Comparison of ENCODE assay signal across 17 cellular contexts in genomic region chr14:23137221-23138172, GRCh38. TPM values are rescaled to one million over a fixed set of nuclear protein-coding genes. Genes with fewer than 3 reads are reported as not detected.
DNase-seq lines count a peak whose midpoint lies in the region; FAIRE-seq and TF ChIP-seq lines count a peak whose summit lies in the region.
"Had no signal": no experiment of that assay in that cellular context is flagged by ENCODE, and none has a peak within 500 bp of the region (broad histone marks: within the 10 kb centered on the region; RNA-seq: fewer than 3 reads in every experiment).

No MANE protein-coding gene starts in this region.

- H3K27me3 ChIP-seq in left ventricle myocardium inferior (ENCODE audit: low read depth): no peaks in the 10 kb centered on the region
- no peaks in the 10 kb centered on the region for H3K27me3 ChIP-seq in spleen (replicated peaks in 1 of 7)
- peaks cover 3% of the 10 kb centered on the region for H3K27me3 ChIP-seq in WERI-Rb-1 (ENCODE audit: insufficient read depth, low read depth, severe bottlenecking)
- no peaks in the 10 kb centered on the region for H3K27me3 ChIP-seq in MM.1S (replicated peaks; ENCODE audit: insufficient read depth, low read length)
- H3K27me3 ChIP-seq: sigmoid colon had no signal

- H3K27ac ChIP-seq in angular gyrus (ENCODE audit: low read depth, low read length) (peak overlapping the region; percentile 32), left ventricle myocardium inferior (replicated peaks) (peak overlapping the region; percentile 42), spleen (no peak overlapping the region), WERI-Rb-1 (no peak overlapping the region), kidney (ENCODE audit: low read depth in 2 of 2, low read length in 2 of 2) (peak overlapping the region in 1 of 2 donors; percentile 43), MM.1S (ENCODE audit: low read length) (no peak overlapping the region)
- H3K27ac ChIP-seq: 22Rv1, C4-2B, SK-N-MC had no signal

- H3K79me2 ChIP-seq in MM.1S (ENCODE audit: low read length): no peaks in the 10 kb centered on the region

- H3K9me3 ChIP-seq in left ventricle myocardium inferior (replicated peaks): no peaks in the 10 kb centered on the region
- no peaks in the 10 kb centered on the region for H3K9me3 ChIP-seq in spleen
- H3K9me3 ChIP-seq in WERI-Rb-1 (ENCODE audit: severe bottlenecking): no peaks in the 10 kb centered on the region
- H3K9me3 ChIP-seq in kidney (ENCODE audit: control insufficient read depth in 1 of 2, low read length in 2 of 2): no peaks in the 10 kb centered on the region
- H3K9me3 ChIP-seq in MM.1S (replicated peaks; ENCODE audit: insufficient read depth, low read length): no peaks in the 10 kb centered on the region
- H3K9me3 ChIP-seq: sigmoid colon had no signal

- peak; percentile 24 for DNase-seq in DMS 273 (lab: John Stamatoyannopoulos, UW; ENCODE audit: unreplicated experiment)
- no peak for DNase-seq in DMS 273 treated with DMSO at 0.1 percent for 48 hours (lab: John Stamatoyannopoulos, UW)
- no peak for DNase-seq in left ventricle myocardium inferior
- DNase-seq in spleen: peak; percentile 43
- no peak for DNase-seq in WERI-Rb-1
- DNase-seq in kidney: no peak
- DNase-seq in MM.1S: no peak
- DNase-seq: activated gamma-delta T cell; effector memory CD8-positive, alpha-beta T cell; NCI-H1417 treated with DMSO at 0.1 percent for 48 hours; sigmoid colon; stimulated activated naive CD4-positive, alpha-beta T cell treated with Interleukin-2 at 50 U/mL for 16 hours had no signal

- H3K36me3 ChIP-seq in left ventricle myocardium inferior: peaks cover 14% of the 10 kb centered on the region
- H3K36me3 ChIP-seq in spleen: peaks cover 0 to 53% (median 0%) of the 10 kb centered on the region in 6 donors
- H3K36me3 ChIP-seq in WERI-Rb-1: no peaks in the 10 kb centered on the region
- H3K36me3 ChIP-seq in kidney (ENCODE audit: control insufficient read depth in 1 of 2, insufficient read depth in 2 of 2, low read length in 2 of 2): peaks cover 24 to 34% of the 10 kb centered on the region in 2 donors
- no peaks in the 10 kb centered on the region for H3K36me3 ChIP-seq in MM.1S (replicated peaks; ENCODE audit: insufficient read depth, low read length)
- H3K36me3 ChIP-seq: sigmoid colon had no signal

- H3K4me3 ChIP-seq in left ventricle myocardium inferior (no peak overlapping the region), spleen (no peak overlapping the region), WERI-Rb-1 (ENCODE audit: low read depth, low read length) (no peak overlapping the region), kidney (ENCODE audit: low read length in 2 of 2) (no peak overlapping the region), MM.1S (ENCODE audit: low read length) (no peak overlapping the region)
- H3K4me3 ChIP-seq: sigmoid colon, SK-N-MC had no signal

- no peaks in the 10 kb centered on the region for H4K20me1 ChIP-seq in MM.1S (ENCODE audit: insufficient read depth, low read length)

- no peaks in the 10 kb centered on the region for H3K9me2 ChIP-seq in MM.1S (replicated peaks; ENCODE audit: insufficient read depth, low read length)

- intact Hi-C loops in left ventricle myocardium inferior (cut with micrococcal nuclease) (no loop called here), spleen (cut with DNase I; ENCODE audit: low total_unique reads) (no loop called here), kidney (cut with DNase I) (no loop called here)

- H2AFZ ChIP-seq in MM.1S (ENCODE audit: low read length): no peak overlapping the region

- 89 to 93% (median 91%) methylated on average over 14 to 15 of the region's 15 CpGs for WGBS in spleen, 5 donors

- no peak for FAIRE-seq in kidney (lab: Jason Lieb, UNC)
- FAIRE-seq: TTC549 had no signal

- no peaks in the 10 kb centered on the region for H3F3A ChIP-seq in MM.1S (ENCODE audit: insufficient read depth, low read length)

- no peak for TF ChIP-seq POLR2A in spleen (IDR thresholded peaks at IDR 0.05)

- TF ChIP-seq CTCF in left ventricle myocardium inferior (IDR thresholded peaks at IDR 0.05; ENCODE audit: borderline replicate concordance) (no peak), spleen (IDR thresholded peaks at IDR 0.05 in 8 of 11, conservative IDR thresholded peaks at IDR 0.05 in 3 of 11) (no peak), WERI-Rb-1 (IDR thresholded peaks at IDR 0.05; ENCODE audit: low read depth, low read length) (no peak), kidney (IDR thresholded peaks at IDR 0.05; ENCODE audit: borderline replicate concordance, extremely low read depth, insufficient read depth) (no peak), MM.1S (IDR thresholded peaks at IDR 0.05; ENCODE audit: low read length) (no peak)

- H3K9ac ChIP-seq in kidney (ENCODE audit: low read length in 2 of 2) (no peak overlapping the region), MM.1S (ENCODE audit: low read length) (no peak overlapping the region)

- peaks cover 22% of the 10 kb centered on the region for H3K4me1 ChIP-seq in left ventricle myocardium inferior
- no peaks in the 10 kb centered on the region for H3K4me1 ChIP-seq in spleen
- H3K4me1 ChIP-seq in kidney (ENCODE audit: control insufficient read depth in 1 of 2, insufficient read depth in 1 of 2, low read depth in 1 of 2, low read length in 2 of 2): peaks cover 0 to 4% of the 10 kb centered on the region in 2 donors
- no peaks in the 10 kb centered on the region for H3K4me1 ChIP-seq in MM.1S (ENCODE audit: low read length)

- H3K4me2 ChIP-seq in MM.1S (ENCODE audit: low read depth, low read length): no peak overlapping the region

RNA-seq across cellular contexts. Expression of gene CEBPE, which starts 18.4 kb away (rescaled TPM):
- total RNA-seq in left ventricle myocardium inferior (not detected), spleen (1 to 10 TPM in 4 of 7 donors, under 1 TPM in 3; 0.64 to 9.6 (median 1.6) TPM), kidney (not detected)
- polyA plus RNA-seq in spleen (1 to 10 TPM; 1.2 to 3.5 (median 1.3) TPM), kidney (ENCODE audit: insufficient read depth, low read depth, low replicate concordance) (not detected)

RNA-seq across cellular contexts. Expression of gene CIROP, which starts 32.7 kb away (rescaled TPM):
- total RNA-seq in left ventricle myocardium inferior (not detected), spleen (not detected), kidney (not detected)
- polyA plus RNA-seq in spleen (not detected), kidney (ENCODE audit: insufficient read depth, low read depth, low replicate concordance) (not detected)
- polyA plus RNA-seq: sigmoid colon had no signal

RNA-seq across cellular contexts. Expression of gene C14orf119, which starts 42.2 kb away (rescaled TPM):
- total RNA-seq in left ventricle myocardium inferior (25.2 TPM), spleen (10 to 100 TPM; 34.3 to 43.2 (median 37.8) TPM), kidney (42.8 TPM)
- polyA plus RNA-seq in spleen (10 to 100 TPM; 28.0 to 47.0 (median 40.2) TPM), kidney (ENCODE audit: insufficient read depth, low read depth, low replicate concordance) (56.6 TPM)

RNA-seq across cellular contexts. Expression of gene ACIN1, which starts 42.6 kb away (rescaled TPM):
- total RNA-seq in left ventricle myocardium inferior: 64.6 TPM
- total RNA-seq in spleen: 100 to 1,000 TPM; 148 to 228 (median 211) TPM
- polyA plus RNA-seq in spleen: 100 to 1,000 TPM in 2 of 3 donors, 10 to 100 TPM in 1; 59.2 to 126 (median 119) TPM
- total RNA-seq in kidney: 150 TPM
- 54.9 TPM for polyA plus RNA-seq in kidney (ENCODE audit: insufficient read depth, low read depth, low replicate concordance)

RNA-seq across cellular contexts. Expression of gene SLC7A8, which starts 46.0 kb away (rescaled TPM):
- total RNA-seq in left ventricle myocardium inferior (10.6 TPM), spleen (100 to 1,000 TPM in 1 of 7 donors, 10 to 100 TPM in 6; 23.5 to 106 (median 68.0) TPM), kidney (22.9 TPM)
- polyA plus RNA-seq in spleen (1 to 10 TPM; 3.5 to 8.7 (median 6.7) TPM), kidney (ENCODE audit: insufficient read depth, low read depth, low replicate concordance) (210 TPM)

Comparison
In these comparisons a context has a peak if more than half of its experiments do, and no peak if none do; other contexts are left out.
1. DNase-seq: peak in DMS 273 (single experiment) and spleen (single experiment); none in DMS 273 treated with DMSO at 0.1 percent for 48 hours (single experiment), left ventricle myocardium inferior (single experiment), WERI-Rb-1 (single experiment), kidney (single experiment) and MM.1S (single experiment).
2. H3K27ac ChIP-seq: peak in angular gyrus (single experiment) and left ventricle myocardium inferior (single experiment); none in spleen (0 of 8), WERI-Rb-1 (single experiment) and MM.1S (single experiment).